15 cellular contexts compared by ENCODE assay signal in genomic region chr2:24779121-24779520, GRCh38. TPM values are rescaled to one million over a fixed set of nuclear protein-coding genes. Genes with fewer than 3 reads are reported as not detected.
A peak's percentile ranks its signal among the peaks of the same experiment; 100 is the strongest.
DNase-seq lines count a peak whose midpoint lies in the region; TF ChIP-seq lines count a peak whose summit lies in the region.
"Had no signal": no experiment of that assay in that cellular context is flagged by ENCODE, and none has a peak within 500 bp of the region (broad histone marks: within the 10 kb centered on the region; RNA-seq: fewer than 3 reads in every experiment).

No MANE protein-coding gene starts in this region.

- no peak for TF ChIP-seq EP300 in stomach (IDR thresholded peaks at IDR 0.05)

- TF ChIP-seq CTCF in endothelial cell (IDR thresholded peaks at IDR 0.05; ENCODE audit: unreplicated experiment): no peak
- TF ChIP-seq CTCF in liver (IDR thresholded peaks at IDR 0.05; ENCODE audit: low read depth, low read length, missing input control): no peak
- TF ChIP-seq CTCF in stomach (IDR thresholded peaks at IDR 0.05): no peak

- in situ Hi-C loops in ACHN (cut with HindIII; ENCODE audit: low pct_ligation_motif_present, low pct_unique_long_range_greater_than_20kb, low sequenced_read_pairs): no loop called here

- TF ChIP-seq POLR2A in stomach (IDR thresholded peaks at IDR 0.05): no peak

- peaks cover 5% of the 10 kb centered on the region for H3K36me3 Mint-ChIP-seq in endothelial cell (ENCODE audit: low read depth, unreplicated experiment)

- no peak for TF ChIP-seq RAD21 in liver (IDR thresholded peaks at IDR 0.05)

- H3K9ac ChIP-seq in liver (ENCODE audit: low read depth in 1 of 2, low read length in 2 of 2): no peak overlapping the region
- H3K9ac ChIP-seq: GM23248 had no signal

- peak overlapping the region; percentile 94 for H3K27ac Mint-ChIP-seq in endothelial cell (ENCODE audit: unreplicated experiment)
- H3K27ac Mint-ChIP-seq: CD4-positive, alpha-beta T cell had no signal

- peaks cover 9% of the 10 kb centered on the region for H3K27me3 Mint-ChIP-seq in endothelial cell (ENCODE audit: unreplicated experiment)
- H3K27me3 Mint-ChIP-seq: CD4-positive, alpha-beta T cell had no signal

- no peak overlapping the region for H3K27ac ChIP-seq in liver (ENCODE audit: low read depth in 1 of 2, low read length in 2 of 2)
- H3K27ac ChIP-seq in stomach: no peak overlapping the region
- H3K27ac ChIP-seq: GM23248 had no signal

- H3K4me3 Mint-ChIP-seq in endothelial cell (ENCODE audit: unreplicated experiment): no peak overlapping the region
- H3K4me3 Mint-ChIP-seq: CD4-positive, alpha-beta T cell had no signal

- no peaks in the 10 kb centered on the region for H3K27me3 ChIP-seq in liver (ENCODE audit: control insufficient read depth in 4 of 4, insufficient read depth in 4 of 4, low read length in 3 of 4)
- no peaks in the 10 kb centered on the region for H3K27me3 ChIP-seq in stomach

- H3K4me1 Mint-ChIP-seq in endothelial cell (ENCODE audit: unreplicated experiment): peaks cover 39% of the 10 kb centered on the region

- DNase-seq in HT-29 (ENCODE audit: low spot score): peak; percentile 37
- peak; percentile 23 for DNase-seq in endothelial cell (ENCODE audit: low spot score)
- DNase-seq in renal cortical epithelial cell (ENCODE audit: low read depth): peak; percentile 47
- DNase-seq in ACHN: no peak
- no peak for DNase-seq in stomach
- DNase-seq in AG08396 (ENCODE audit: low spot score): no peak
- DNase-seq: CD4-positive, alpha-beta T cell; DMS79 treated with DMSO at 0.1 percent for 48 hours; GM23248; Kasumi-1; NCI-H187 treated with DMSO at 0.1 percent for 48 hours; NCI-H2171; NCI-H774; SHP77 had no signal

- intact Hi-C loops in stomach (cut with DNase I; ENCODE audit: low total_unique reads): no loop called here

- no peaks in the 10 kb centered on the region for H3K9me3 Mint-ChIP-seq in endothelial cell (ENCODE audit: unreplicated experiment)
- H3K9me3 Mint-ChIP-seq: CD4-positive, alpha-beta T cell had no signal

- H3K4me3 ChIP-seq in liver (ENCODE audit: low read depth in 1 of 3, low read length in 3 of 3): no peak overlapping the region
- no peak overlapping the region for H3K4me3 ChIP-seq in stomach
- H3K4me3 ChIP-seq: GM23248 had no signal

- H3K36me3 ChIP-seq in liver (ENCODE audit: control insufficient read depth in 4 of 4, insufficient read depth in 3 of 4, low read depth in 1 of 4, low read length in 3 of 4) (no peaks in the 10 kb centered on the region), stomach (no peaks in the 10 kb centered on the region)

- H3K9me3 ChIP-seq in liver (ENCODE audit: control insufficient read depth in 4 of 4, low read length in 3 of 4) (no peaks in the 10 kb centered on the region), stomach (no peaks in the 10 kb centered on the region)

- 80% methylated on average over 2 of the region's 2 CpGs for WGBS in liver
- 52 to 75% (median 58%) methylated on average over 2 of the region's 2 CpGs for WGBS in stomach, 5 donors

- H3K4me1 ChIP-seq in liver (ENCODE audit: control insufficient read depth in 4 of 4, insufficient read depth in 4 of 4, low read length in 3 of 4): peaks cover 0 to 3% (median 0%) of the 10 kb centered on the region in 4 donors
- H3K4me1 ChIP-seq in stomach: no peaks in the 10 kb centered on the region

TF ChIP-seq in liver, 16 proteins besides CTCF, POLR2A, EP300 and RAD21:
- no peak for TF ChIP-seq HNF4G (IDR thresholded peaks at IDR 0.05)
- TF ChIP-seq NR2F2 (IDR thresholded peaks at IDR 0.05): peak; percentile 77

RNA-seq across cellular contexts. Expression of gene PTRHD1, which starts 14.1 kb away (rescaled TPM):
- total RNA-seq in HT-29 (2014; rRNA removed; shearing (Covaris generic)): 57.9 and 58.1 TPM in 2 replicates
- total RNA-seq in endothelial cell (ENCODE audit: unreplicated experiment): 36.0 TPM
- 10 to 100 TPM in 1 of 2 donors, 1 to 10 TPM in 1; 9.9 to 29.7 TPM for total RNA-seq in liver
- polyA plus RNA-seq in liver: 10 to 100 TPM; 11.7 to 50.9 TPM
- total RNA-seq in renal cortical epithelial cell: 17.6 and 34.6 TPM in 2 replicates
- 10 to 100 TPM in 4 of 5 donors, 1 to 10 TPM in 1; 8.4 to 26.3 (median 18.0) TPM for total RNA-seq in stomach
- 10 to 100 TPM; 31.3 to 41.0 (median 35.9) TPM for polyA plus RNA-seq in stomach

RNA-seq across cellular contexts. Expression of gene CENPO, which starts 14.1 kb away (rescaled TPM):
- total RNA-seq in HT-29 (2014; rRNA removed; shearing (Covaris generic)): 24.2 and 30.8 TPM in 2 replicates
- total RNA-seq in endothelial cell (ENCODE audit: unreplicated experiment) (18.7 TPM), liver (10 to 100 TPM in 1 of 2 donors, 1 to 10 TPM in 1; 3.3 to 17.8 TPM), renal cortical epithelial cell (7.8 and 11.2 TPM in 2 replicates), stomach (10 to 100 TPM in 1 of 5 donors, 1 to 10 TPM in 4; 1.3 to 70.0 (median 7.2) TPM)
- polyA plus RNA-seq in liver (1 to 10 TPM; 2.2 to 3.2 TPM), stomach (1 to 10 TPM; 1.4 to 3.1 (median 1.9) TPM)

Comparison
In these comparisons a context has a peak if more than half of its experiments do, and no peak if none do; other contexts are left out.
1. DNase-seq: peak in HT-29 (single experiment), endothelial cell (single experiment) and renal cortical epithelial cell (single experiment); none in ACHN (single experiment), stomach (single experiment) and AG08396 (single experiment).